In the genomic region with DNA sequence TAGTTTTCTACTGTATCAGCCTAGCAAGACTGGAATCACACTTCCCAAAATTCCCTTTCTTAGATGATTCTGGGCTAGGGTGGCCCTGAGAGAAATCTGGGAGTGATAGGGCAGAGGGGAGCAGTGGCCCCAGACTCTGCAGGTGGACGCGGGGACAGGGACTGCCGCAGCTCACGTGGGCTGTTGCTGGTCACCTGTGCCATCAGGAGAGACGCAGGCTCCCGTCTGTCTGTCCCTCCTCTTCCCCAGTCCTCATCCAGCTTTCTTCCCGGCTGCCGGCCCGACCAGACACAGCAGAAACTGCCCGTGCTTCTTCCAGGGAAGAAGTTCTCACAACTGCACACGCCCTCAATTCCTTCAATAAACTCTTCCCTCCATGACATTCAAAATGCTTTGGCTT, we compare ENCODE assay signal across 29 cellular contexts.
DNase-seq lines count a peak whose midpoint lies in the region; ATAC-seq, FAIRE-seq and TF ChIP-seq lines count a peak whose summit lies in the region.
"Had no signal": no experiment of that assay in that cellular context is flagged by ENCODE, and none has a peak within 500 bp of the region (broad histone marks: within the 10 kb centered on the region; RNA-seq: fewer than 3 reads in every experiment).

No MANE protein-coding gene starts in this region.

- H3K4me3 ChIP-seq in pancreas (no peak overlapping the region), esophagus muscularis mucosa (no peak overlapping the region), GM23338 (no peak overlapping the region)
- H3K4me3 ChIP-seq: ascending aorta; BLaER1 treated with 17β-estradiol and CSF1 and Interleukin-3, amounts not matched to agents 10 nM and 100 nM; gastrocnemius medialis; hepatocyte; lung; skin epidermis; suprapubic skin; upper lobe of left lung had no signal

- DNase-seq in activated naive CD4-positive, alpha-beta T cell treated with anti-CD3 and anti-CD28 coated beads, Interleukin-2, amount 10 ng/mL, durations not matched to agents 7 days and 5 days, result no peak
- DNase-seq in HFFc6 (no peak), pancreas (no peak), esophagus muscularis mucosa (ENCODE audit: extremely low spot score) (no peak), GM23338 (ENCODE audit: low spot score) (no peak)
- no peak for DNase-seq in central memory CD8-positive, alpha-beta T cell (ENCODE audit: low spot score in 2 of 2)
- DNase-seq: activated CD8-positive, alpha-beta memory T cell treated with anti-CD3 and anti-CD28 coated beads, Interleukin-2, amount 50 U/mL, for 48 hours; dermis blood vessel endothelial cell; DND-41; gastrocnemius medialis; GF-D8; NCI-H446; NCI-H774; Right ventricle myocardium superior; stimulated activated naive B cell treated with anti-CD40 and anti-IgM and Interleukin-4, amounts not matched to agents 10 μg/mL and 1 μg/mL and 100 μg/mL, for 72 hours had no signal

- no peaks in the 10 kb centered on the region for H4K20me1 ChIP-seq in GM23338 (replicated peaks; ENCODE audit: insufficient read depth)

- H3K4me1 ChIP-seq in pancreas (no peaks in the 10 kb centered on the region), esophagus muscularis mucosa (peaks cover 25 to 74% (median 66%) of the 10 kb centered on the region in 4 donors), GM23338 (ENCODE audit: insufficient read depth) (peaks cover 3% of the 10 kb centered on the region; the same call in 1 of the 2 replicates)

- TF ChIP-seq CTCF in HFFc6 (IDR thresholded peaks at IDR 0.05) (no peak), pancreas (IDR thresholded peaks at IDR 0.05) (no peak), esophagus muscularis mucosa (IDR thresholded peaks at IDR 0.05) (no peak), GM23338 (conservative IDR thresholded peaks at IDR 0.05; ENCODE audit: low read depth in 2 of 2) (no peak)

- H3F3A ChIP-seq in GM23338 (replicated peaks; ENCODE audit: low read depth), result no peaks in the 10 kb centered on the region

- no peaks in the 10 kb centered on the region for H3K9me3 ChIP-seq in pancreas
- no peaks in the 10 kb centered on the region for H3K9me3 ChIP-seq in esophagus muscularis mucosa
- H3K9me3 ChIP-seq: ascending aorta; BLaER1 treated with 17β-estradiol and CSF1 and Interleukin-3, amounts not matched to agents 10 nM and 100 nM; gastrocnemius medialis; suprapubic skin; upper lobe of left lung had no signal

- ATAC-seq in central memory CD8-positive, alpha-beta T cell (replicated peaks; ENCODE audit: extremely low read depth, poor library complexity, severe bottlenecking), result no peak
- no peak for ATAC-seq in pancreas
- ATAC-seq in HG03378 (IDR thresholded peaks at IDR 0.05; ENCODE audit: unreplicated experiment), result no peak
- ATAC-seq in GM23338, result no peak
- ATAC-seq: gastrocnemius medialis; HCT116; natural killer cell treated with Interleukin-12 subunit alpha and Interleukin-12 subunit beta and Interleukin-15 and Interleukin-18, amount 100 ng/mL, for 72 hours; stimulated activated naive B cell treated with anti-CD40 and anti-IgM and Interleukin-4, amounts not matched to agents 10 μg/mL and 1 μg/mL and 100 μg/mL, for 72 hours had no signal

- CTCF ChIA-PET in activated naive CD4-positive, alpha-beta T cell treated with anti-CD3 and anti-CD28 coated beads, Interleukin-2, amount 10 ng/mL, durations not matched to agents 7 days and 5 days (lab: Charles Lee), result interaction anchor here (0.7 to 3.3 kb wide), 2 partner anchors 9 to 11 kb away, joined by 3 to 17 read pairs; no protein-coding TSS in a partner anchor

- H3K4me3 Mint-ChIP-seq in activated naive CD4-positive, alpha-beta T cell treated with anti-CD3 and anti-CD28 coated beads, Interleukin-2, amount 50 U/mL, for 24 hours, result no peak overlapping the region
- no peak overlapping the region for H3K4me3 Mint-ChIP-seq in activated naive CD4-positive, alpha-beta T cell treated with anti-CD3 and anti-CD28 coated beads, Interleukin-2, amount 10 ng/mL, durations not matched to agents 7 days and 5 days
- no peak overlapping the region; the same call in 1 of the 2 replicates for H3K4me3 Mint-ChIP-seq in HFFc6
- H3K4me3 Mint-ChIP-seq in central memory CD8-positive, alpha-beta T cell, result no peak overlapping the region
- no peak overlapping the region for H3K4me3 Mint-ChIP-seq in GM23338
- H3K4me3 Mint-ChIP-seq: natural killer cell treated with Interleukin-12 subunit alpha and Interleukin-12 subunit beta and Interleukin-15 and Interleukin-18, amount 100 ng/mL, for 72 hours; stimulated activated naive B cell treated with anti-CD40 and anti-IgM and Interleukin-4, amounts not matched to agents 10 μg/mL and 1 μg/mL and 100 μg/mL, for 72 hours had no signal

- H3K9me3 Mint-ChIP-seq in activated naive CD4-positive, alpha-beta T cell treated with anti-CD3 and anti-CD28 coated beads, Interleukin-2, amount 50 U/mL, for 24 hours, result no peaks in the 10 kb centered on the region
- peaks cover 4% of the 10 kb centered on the region for H3K9me3 Mint-ChIP-seq in activated naive CD4-positive, alpha-beta T cell treated with anti-CD3 and anti-CD28 coated beads, Interleukin-2, amount 10 ng/mL, durations not matched to agents 7 days and 5 days
- H3K9me3 Mint-ChIP-seq in HFFc6 (no peaks in the 10 kb centered on the region), GM23338 (no peaks in the 10 kb centered on the region)
- no peaks in the 10 kb centered on the region for H3K9me3 Mint-ChIP-seq in central memory CD8-positive, alpha-beta T cell
- H3K9me3 Mint-ChIP-seq: activated T-helper 2 cell treated with anti-CD3 and anti-CD28 coated beads, Interferon-gamma antibody, Interleukin-2, Interleukin-4, amounts not matched to agents 10 μg/mL and 5 μg/mL and 100 μg/mL, durations not matched to agents 14 hours and 24 hours and 36 hours; natural killer cell treated with Interleukin-12 subunit alpha and Interleukin-12 subunit beta and Interleukin-15 and Interleukin-18, amount 100 ng/mL, for 72 hours; stimulated activated naive B cell treated with anti-CD40 and anti-IgM and Interleukin-4, amounts not matched to agents 10 μg/mL and 1 μg/mL and 100 μg/mL, for 72 hours had no signal

- peaks cover 20% of the 10 kb centered on the region; the same call in 1 of the 2 replicates for H3K79me2 ChIP-seq in GM23338 (replicated peaks; ENCODE audit: insufficient read depth)
- H3K79me2 ChIP-seq: hepatocyte had no signal

- H3K27me3 ChIP-seq in pancreas (no peaks in the 10 kb centered on the region), esophagus muscularis mucosa (no peaks in the 10 kb centered on the region), GM23338 (ENCODE audit: insufficient read depth) (no peaks in the 10 kb centered on the region)
- H3K27me3 ChIP-seq: ascending aorta; BLaER1 treated with 17β-estradiol and CSF1 and Interleukin-3, amounts not matched to agents 10 nM and 100 nM; gastrocnemius medialis; hepatocyte; suprapubic skin; upper lobe of left lung had no signal

- no peak for FAIRE-seq in pancreas (lab: Jason Lieb, UNC)
- FAIRE-seq: D721Med had no signal

- H3K4me1 Mint-ChIP-seq in activated naive CD4-positive, alpha-beta T cell treated with anti-CD3 and anti-CD28 coated beads, Interleukin-2, amount 50 U/mL, for 24 hours, result peaks cover 91% of the 10 kb centered on the region
- peaks cover 85% of the 10 kb centered on the region for H3K4me1 Mint-ChIP-seq in activated naive CD4-positive, alpha-beta T cell treated with anti-CD3 and anti-CD28 coated beads, Interleukin-2, amount 10 ng/mL, durations not matched to agents 7 days and 5 days
- peaks cover 83% of the 10 kb centered on the region for H3K4me1 Mint-ChIP-seq in HFFc6 (ENCODE audit: low read depth)
- peaks cover 46% of the 10 kb centered on the region for H3K4me1 Mint-ChIP-seq in central memory CD8-positive, alpha-beta T cell
- peaks cover 14% of the 10 kb centered on the region for H3K4me1 Mint-ChIP-seq in GM23338
- H3K4me1 Mint-ChIP-seq: IgD-negative memory B cell; stimulated activated naive B cell treated with anti-CD40 and anti-IgM and Interleukin-4, amounts not matched to agents 10 μg/mL and 1 μg/mL and 100 μg/mL, for 72 hours had no signal

- peaks cover 5% of the 10 kb centered on the region for H3K36me3 Mint-ChIP-seq in activated naive CD4-positive, alpha-beta T cell treated with anti-CD3 and anti-CD28 coated beads, Interleukin-2, amount 50 U/mL, for 24 hours
- peaks cover 50% of the 10 kb centered on the region for H3K36me3 Mint-ChIP-seq in activated naive CD4-positive, alpha-beta T cell treated with anti-CD3 and anti-CD28 coated beads, Interleukin-2, amount 10 ng/mL, durations not matched to agents 7 days and 5 days
- H3K36me3 Mint-ChIP-seq in HFFc6 (ENCODE audit: low read depth), result peaks cover 88% of the 10 kb centered on the region
- H3K36me3 Mint-ChIP-seq in central memory CD8-positive, alpha-beta T cell (ENCODE audit: insufficient read depth), result peaks cover 6% of the 10 kb centered on the region
- peaks cover 11% of the 10 kb centered on the region for H3K36me3 Mint-ChIP-seq in GM23338 (ENCODE audit: low read depth)
- H3K36me3 Mint-ChIP-seq: natural killer cell treated with Interleukin-12 subunit alpha and Interleukin-12 subunit beta and Interleukin-15 and Interleukin-18, amount 100 ng/mL, for 72 hours; stimulated activated naive B cell treated with anti-CD40 and anti-IgM and Interleukin-4, amounts not matched to agents 10 μg/mL and 1 μg/mL and 100 μg/mL, for 72 hours had no signal

- intact Hi-C loops in pancreas (cut with DNase I), result no loop called here
- intact Hi-C loops in esophagus muscularis mucosa (cut with DNase I), result no loop called here

- H3K27ac Mint-ChIP-seq in activated naive CD4-positive, alpha-beta T cell treated with anti-CD3 and anti-CD28 coated beads, Interleukin-2, amount 50 U/mL, for 24 hours, result peak overlapping the region; percentile 86
- no peak overlapping the region for H3K27ac Mint-ChIP-seq in activated naive CD4-positive, alpha-beta T cell treated with anti-CD3 and anti-CD28 coated beads, Interleukin-2, amount 10 ng/mL, durations not matched to agents 7 days and 5 days
- H3K27ac Mint-ChIP-seq in HFFc6 (peak overlapping the region; percentile 39), GM23338 (no peak overlapping the region; the same call in 1 of the 2 replicates)
- H3K27ac Mint-ChIP-seq in central memory CD8-positive, alpha-beta T cell (ENCODE audit: low read depth), result peak overlapping the region; percentile 91
- H3K27ac Mint-ChIP-seq: activated T-helper 2 cell treated with anti-CD3 and anti-CD28 coated beads, Interferon-gamma antibody, Interleukin-2, Interleukin-4, amounts not matched to agents 10 μg/mL and 5 μg/mL and 100 μg/mL, durations not matched to agents 14 hours and 24 hours and 36 hours; IgD-negative memory B cell; natural killer cell treated with Interleukin-12 subunit alpha and Interleukin-12 subunit beta and Interleukin-15 and Interleukin-18, amount 100 ng/mL, for 72 hours; stimulated activated naive B cell treated with anti-CD40 and anti-IgM and Interleukin-4, amounts not matched to agents 10 μg/mL and 1 μg/mL and 100 μg/mL, for 72 hours had no signal

- no peak for TF ChIP-seq EP300 in esophagus muscularis mucosa (IDR thresholded peaks at IDR 0.05)

- H3K36me3 ChIP-seq in pancreas, result no peaks in the 10 kb centered on the region
- peaks cover 3 to 41% (median 12%) of the 10 kb centered on the region in 4 donors for H3K36me3 ChIP-seq in esophagus muscularis mucosa
- no peaks in the 10 kb centered on the region; the same call in none of the 2 replicates for H3K36me3 ChIP-seq in GM23338 (ENCODE audit: insufficient read depth)
- H3K36me3 ChIP-seq: gastrocnemius medialis had no signal

- no peaks in the 10 kb centered on the region for H3K9me2 ChIP-seq in GM23338 (ENCODE audit: insufficient read depth)

- H3K27ac ChIP-seq in pancreas (peak overlapping the region in 3 of 4 donors; percentile 46 to 62 (median 59)), esophagus muscularis mucosa (replicated peaks in 1 of 4) (peak overlapping the region in 2 of 4 donors; percentile 33 to 63), GM23338 (ENCODE audit: low read depth) (no peak overlapping the region)
- H3K27ac ChIP-seq: ascending aorta; BLaER1 treated with 17β-estradiol and CSF1 and Interleukin-3, amounts not matched to agents 10 nM and 100 nM; gastrocnemius medialis; hepatocyte; suprapubic skin; upper lobe of left lung had no signal

- H2AFZ ChIP-seq in GM23338, result no peak overlapping the region
- H2AFZ ChIP-seq: hepatocyte had no signal

- no peaks in the 10 kb centered on the region for H3K27me3 Mint-ChIP-seq in activated naive CD4-positive, alpha-beta T cell treated with anti-CD3 and anti-CD28 coated beads, Interleukin-2, amount 50 U/mL, for 24 hours
- no peaks in the 10 kb centered on the region for H3K27me3 Mint-ChIP-seq in activated naive CD4-positive, alpha-beta T cell treated with anti-CD3 and anti-CD28 coated beads, Interleukin-2, amount 10 ng/mL, durations not matched to agents 7 days and 5 days
- peaks cover 27% of the 10 kb centered on the region for H3K27me3 Mint-ChIP-seq in HFFc6 (ENCODE audit: insufficient read depth)
- no peaks in the 10 kb centered on the region for H3K27me3 Mint-ChIP-seq in central memory CD8-positive, alpha-beta T cell
- peaks cover 4% of the 10 kb centered on the region for H3K27me3 Mint-ChIP-seq in GM23338 (ENCODE audit: insufficient read depth, low read depth, poor library complexity)

- 92 to 96% methylated on average over 11 of the region's 11 CpGs for WGBS in pancreas, 2 donors
- WGBS in esophagus muscularis mucosa, result 92% methylated on average over 11 of the region's 11 CpGs

- no peak overlapping the region for H3K4me2 ChIP-seq in GM23338
- H3K4me2 ChIP-seq: BLaER1 treated with 17β-estradiol and CSF1 and Interleukin-3, amounts not matched to agents 10 nM and 100 nM; hepatocyte had no signal

- no peak for TF ChIP-seq POLR2A in esophagus muscularis mucosa (IDR thresholded peaks at IDR 0.05; ENCODE audit: low read depth)

Comparison
In these comparisons a context has a peak if more than half of its experiments do, and no peak if none do; other contexts are left out.
1. H3K27ac Mint-ChIP-seq: peak in activated naive CD4-positive, alpha-beta T cell treated with anti-CD3 and anti-CD28 coated beads, Interleukin-2, amount 50 U/mL, for 24 hours (single experiment), HFFc6 (single experiment) and central memory CD8-positive, alpha-beta T cell (single experiment); none in activated naive CD4-positive, alpha-beta T cell treated with anti-CD3 and anti-CD28 coated beads, Interleukin-2, amount 10 ng/mL, durations not matched to agents 7 days and 5 days (single experiment) and GM23338 (single experiment).